ENCODE assay signal across 8 cellular contexts in the genomic region with DNA sequence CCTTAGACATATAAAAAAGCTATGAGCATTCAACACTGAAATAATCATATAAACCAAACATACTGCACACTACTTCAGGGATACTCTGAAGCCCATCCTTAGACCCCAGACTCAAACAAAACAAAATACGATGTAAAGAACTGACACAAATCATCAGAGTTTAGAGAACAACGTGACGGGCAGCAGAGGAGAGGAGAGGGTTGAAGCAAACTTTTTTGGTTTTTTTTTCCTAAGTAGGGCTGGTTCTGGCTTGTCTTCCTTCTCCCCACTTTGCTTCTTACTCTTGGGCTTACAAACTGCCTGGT. TPM values are rescaled to one million over a fixed set of nuclear protein-coding genes. Genes with fewer than 3 reads are reported as not detected.
A peak's percentile ranks its signal among the peaks of the same experiment; 100 is the strongest.
DNase-seq lines count a peak whose midpoint lies in the region; ATAC-seq, FAIRE-seq and TF ChIP-seq lines count a peak whose summit lies in the region.

No MANE protein-coding gene starts in this region.

- TF ChIP-seq CTCF in keratinocyte (optimal IDR thresholded peaks at IDR 0.05 in 1 of 3, IDR thresholded peaks at IDR 0.05 in 1 of 3, conservative IDR thresholded peaks at IDR 0.05 in 1 of 3; ENCODE audit: extremely low read depth in 1 of 3, insufficient read depth in 2 of 3, low read length in 3 of 3) (no peak), suprapubic skin (IDR thresholded peaks at IDR 0.05) (no peak), mucosa of descending colon (IDR thresholded peaks at IDR 0.05) (no peak)

- no peaks in the 10 kb centered on the region for H3K9me1 ChIP-seq in keratinocyte (ENCODE audit: control insufficient read depth, extremely low read depth, insufficient read depth, low read length)

- FAIRE-seq in keratinocyte (lab: Jason Lieb, UNC) = no peak

- H3K27ac ChIP-seq in keratinocyte (ENCODE audit: control insufficient read depth, insufficient read depth, low read length) (peak overlapping the region; percentile 66), suprapubic skin (peak overlapping the region; percentile 91)

- no peak for TF ChIP-seq POLR2A in suprapubic skin (IDR thresholded peaks at IDR 0.05)

- no peaks in the 10 kb centered on the region for H3K79me2 ChIP-seq in keratinocyte (ENCODE audit: control insufficient read depth, insufficient read depth, low read length)

- H3K9ac ChIP-seq in keratinocyte (ENCODE audit: control insufficient read depth, extremely low read depth, insufficient read depth, low read length) = peak overlapping the region; percentile 74

- peaks cover 24% of the 10 kb centered on the region for H3K4me1 Mint-ChIP-seq in T-helper 2 cell treated with Interferon-gamma antibody and Interleukin-4, amounts not matched to agents 5 μg/mL and 100 μg/mL, for 36 hours (ENCODE audit: low read depth)
- H3K4me1 Mint-ChIP-seq in activated naive CD8-positive, alpha-beta T cell treated with anti-CD3 and anti-CD28 coated beads, Interleukin-2, amount 10 ng/mL, durations not matched to agents 7 days and 5 days = peaks cover 28% of the 10 kb centered on the region

- H3K27me3 Mint-ChIP-seq in T-helper 2 cell treated with Interferon-gamma antibody and Interleukin-4, amounts not matched to agents 5 μg/mL and 100 μg/mL, for 36 hours (ENCODE audit: low read depth) = peaks cover 4% of the 10 kb centered on the region
- H3K27me3 Mint-ChIP-seq in activated naive CD8-positive, alpha-beta T cell treated with anti-CD3 and anti-CD28 coated beads, Interleukin-2, amount 10 ng/mL, durations not matched to agents 7 days and 5 days = no peaks in the 10 kb centered on the region

- H3K27ac Mint-ChIP-seq in T-helper 2 cell treated with Interferon-gamma antibody and Interleukin-4, amounts not matched to agents 5 μg/mL and 100 μg/mL, for 36 hours = peak overlapping the region; percentile 99
- H3K27ac Mint-ChIP-seq in activated naive CD8-positive, alpha-beta T cell treated with anti-CD3 and anti-CD28 coated beads, Interleukin-2, amount 10 ng/mL, durations not matched to agents 7 days and 5 days = peak overlapping the region; percentile 100

- no peaks in the 10 kb centered on the region for H4K20me1 ChIP-seq in keratinocyte (ENCODE audit: control insufficient read depth, extremely low read depth, insufficient read depth, low read length)

- ATAC-seq in activated naive CD8-positive, alpha-beta T cell treated with anti-CD3 and anti-CD28 coated beads, Interleukin-2, amount 10 ng/mL, durations not matched to agents 7 days and 5 days (ENCODE audit: low read depth) = no peak
- no peak for ATAC-seq in mucosa of descending colon
- no peak for ATAC-seq in GM18909 (IDR thresholded peaks at IDR 0.05; ENCODE audit: poor library complexity, unreplicated experiment)

- intact Hi-C loops in mucosa of descending colon (cut with DNase I, micrococcal nuclease) = no loop called here

- H3K9me3 Mint-ChIP-seq in T-helper 2 cell treated with Interferon-gamma antibody and Interleukin-4, amounts not matched to agents 5 μg/mL and 100 μg/mL, for 36 hours = no peaks in the 10 kb centered on the region
- no peaks in the 10 kb centered on the region for H3K9me3 Mint-ChIP-seq in activated naive CD8-positive, alpha-beta T cell treated with anti-CD3 and anti-CD28 coated beads, Interleukin-2, amount 10 ng/mL, durations not matched to agents 7 days and 5 days

- no peaks in the 10 kb centered on the region for H3K27me3 ChIP-seq in keratinocyte (ENCODE audit: control insufficient read depth, extremely low read depth, insufficient read depth, low read length)
- no peaks in the 10 kb centered on the region for H3K27me3 ChIP-seq in suprapubic skin

- peak overlapping the region; percentile 93 for H3K4me3 Mint-ChIP-seq in T-helper 2 cell treated with Interferon-gamma antibody and Interleukin-4, amounts not matched to agents 5 μg/mL and 100 μg/mL, for 36 hours
- H3K4me3 Mint-ChIP-seq in activated naive CD8-positive, alpha-beta T cell treated with anti-CD3 and anti-CD28 coated beads, Interleukin-2, amount 10 ng/mL, durations not matched to agents 7 days and 5 days = peak overlapping the region; percentile 97

- peaks cover 2% of the 10 kb centered on the region for H3K36me3 Mint-ChIP-seq in T-helper 2 cell treated with Interferon-gamma antibody and Interleukin-4, amounts not matched to agents 5 μg/mL and 100 μg/mL, for 36 hours (ENCODE audit: low read depth)
- peaks cover 3% of the 10 kb centered on the region for H3K36me3 Mint-ChIP-seq in activated naive CD8-positive, alpha-beta T cell treated with anti-CD3 and anti-CD28 coated beads, Interleukin-2, amount 10 ng/mL, durations not matched to agents 7 days and 5 days

- POLR2A ChIA-PET in activated naive CD8-positive, alpha-beta T cell treated with anti-CD3 and anti-CD28 coated beads, Interleukin-2, amount 10 ng/mL, durations not matched to agents 7 days and 5 days (lab: Charles Lee) = interaction anchor here (0.9 kb wide), 1 partner anchor 126 kb away, joined by 3 read pairs; no protein-coding TSS in a partner anchor

- TF ChIP-seq EP300 in suprapubic skin (IDR thresholded peaks at IDR 0.05) = no peak

- dilution Hi-C loops in keratinocyte (cut with MboI; ENCODE audit: extremely low pct_ligation_motif_present, low sequenced_read_pairs) = no loop called here

- H3K4me1 ChIP-seq in keratinocyte (ENCODE audit: control insufficient read depth, extremely low read depth, insufficient read depth, low read length) = peaks cover 7% of the 10 kb centered on the region
- peaks cover 18% of the 10 kb centered on the region for H3K4me1 ChIP-seq in suprapubic skin
- H3K4me1 ChIP-seq in mucosa of descending colon (ENCODE audit: low read depth) = no peaks in the 10 kb centered on the region

- H3K36me3 ChIP-seq in keratinocyte (ENCODE audit: control insufficient read depth in 2 of 2, extremely low read depth in 1 of 2, insufficient read depth in 2 of 2, low read length in 2 of 2) = no peaks in the 10 kb centered on the region
- no peaks in the 10 kb centered on the region for H3K36me3 ChIP-seq in suprapubic skin
- H3K36me3 ChIP-seq in mucosa of descending colon (ENCODE audit: low read depth) = no peaks in the 10 kb centered on the region

- no peaks in the 10 kb centered on the region for H3K9me3 ChIP-seq in keratinocyte (ENCODE audit: control insufficient read depth, low read depth, low read length)
- H3K9me3 ChIP-seq in suprapubic skin = no peaks in the 10 kb centered on the region
- H3K9me3 ChIP-seq in mucosa of descending colon = no peaks in the 10 kb centered on the region

- WGBS in suprapubic skin = 5% methylated on average over 3 of the region's 3 CpGs

- peak overlapping the region; percentile 91 for H3K4me2 ChIP-seq in keratinocyte (ENCODE audit: control insufficient read depth, extremely low read depth, insufficient read depth, low read depth, low read length)

- H3K4me3 ChIP-seq in keratinocyte (ENCODE audit: control insufficient read depth in 2 of 3, extremely low read depth in 1 of 3, insufficient read depth in 2 of 3, low read depth in 1 of 3, low read length in 3 of 3) (peak overlapping the region; percentile 38 to 77 (median 74)), suprapubic skin (peak overlapping the region; percentile 70), mucosa of descending colon (no peak overlapping the region)

- DNase-seq in T-helper 2 cell treated with Interferon-gamma antibody and Interleukin-4, amounts not matched to agents 5 μg/mL and 100 μg/mL, for 36 hours (ENCODE audit: low spot score) = no peak
- DNase-seq in T-helper 2 cell (no peak), keratinocyte (ENCODE audit: low read depth, low spot score) (no peak), suprapubic skin (ENCODE audit: low spot score in 2 of 2) (no peak), mucosa of descending colon (no peak)
- DNase-seq in activated naive CD8-positive, alpha-beta T cell treated with anti-CD3 and anti-CD28 coated beads, Interleukin-2, amount 10 ng/mL, durations not matched to agents 7 days and 5 days = no peak
- no peak for DNase-seq in stimulated activated CD4-positive, alpha-beta T cell treated with anti-CD3 and anti-CD28 coated beads, Interleukin-15, amount 100 ng/mL, for 24 hours

- H2AFZ ChIP-seq in keratinocyte (ENCODE audit: control insufficient read depth, low read length) = peak overlapping the region; percentile 92

RNA-seq across cellular contexts. Expression of a gene that starts 34.7 kb away (rescaled TPM):
- not detected for total RNA-seq in activated naive CD8-positive, alpha-beta T cell treated with anti-CD3 and anti-CD28 coated beads, Interleukin-2, amount 10 ng/mL, durations not matched to agents 7 days and 5 days
- polyA plus RNA-seq in keratinocyte = not detected in 3 replicates
- not detected for polyA plus RNA-seq in keratinocyte (2011; ENCODE audit: low read depth)
- not detected in 2 replicates for polyA plus RNA-seq in keratinocyte (2011; cell fraction: cytosol; rRNA removed)
- polyA plus RNA-seq in keratinocyte (2011; cell fraction: nucleus; rRNA removed) = not detected in 2 replicates
- polyA plus RNA-seq in keratinocyte (2012; ENCODE audit: low replicate concordance) = not detected in 2 replicates
- not detected in 3 replicates for polyA minus RNA-seq in keratinocyte
- not detected for polyA minus RNA-seq in keratinocyte (2011; cell fraction: cytosol; rRNA and poly(A)+ RNA removed)
- polyA minus RNA-seq in keratinocyte (2011; cell fraction: nucleus; rRNA and poly(A)+ RNA removed) = not detected in 2 replicates
- total RNA-seq in suprapubic skin (not detected), mucosa of descending colon (10 to 100 TPM in 1 of 3 donors, 1 to 10 TPM in 1, under 1 TPM in 1; 0.96 to 13.6 (median 1.1) TPM)
